1 cellular context compared by ENCODE assay signal in genomic region chr2:47344890-47345583, GRCh38.
TF ChIP-seq lines count a peak whose summit lies in the region.

No MANE protein-coding gene starts in this region.

TF ChIP-seq in HepG2, 621 proteins besides CTCF, POLR2A, EP300 and RAD21 (continued from another document and continues in another):
- peak; percentile 36; the same call in 1 of the 2 replicates for TF ChIP-seq THAP9 (CRISPR knock-in tag; IDR thresholded peaks at IDR 0.05; ENCODE audit: borderline replicate concordance)
- no peak for TF ChIP-seq PLSCR1 (CRISPR knock-in tag; IDR thresholded peaks at IDR 0.05; ENCODE audit: borderline replicate concordance)
- no peak for TF ChIP-seq ZNF230 (CRISPR knock-in tag; IDR thresholded peaks at IDR 0.05)
- TF ChIP-seq ZNF83 (CRISPR knock-in tag; IDR thresholded peaks at IDR 0.05; ENCODE audit: borderline replicate concordance) = 0 out of 2 replicates have a peak, but pooled peaks have one; percentile 55
- 0 out of 2 replicates have a peak, but pooled peaks have one; percentile 27 for TF ChIP-seq SNAI1 (CRISPR knock-in tag; IDR thresholded peaks at IDR 0.05; ENCODE audit: borderline replicate concordance)
- no peak for TF ChIP-seq ZNF441 (CRISPR knock-in tag; IDR thresholded peaks at IDR 0.05; ENCODE audit: borderline replicate concordance)
- TF ChIP-seq ZKSCAN1 (IDR thresholded peaks at IDR 0.05; ENCODE audit: low read length) = no peak
- TF ChIP-seq SP5 (CRISPR knock-in tag; IDR thresholded peaks at IDR 0.05; ENCODE audit: borderline replicate concordance, low read depth) = peak; percentile 99
- TF ChIP-seq RORA (CRISPR knock-in tag; IDR thresholded peaks at IDR 0.05) = no peak
- peak; percentile 86 for TF ChIP-seq TCF7 (IDR thresholded peaks at IDR 0.05; ENCODE audit: low read depth)
- TF ChIP-seq TFE3 (CRISPR knock-in tag; IDR thresholded peaks at IDR 0.05) = peak; percentile 95
- no peak for TF ChIP-seq NFAT5 (CRISPR knock-in tag; IDR thresholded peaks at IDR 0.05)
- TF ChIP-seq ZNF816 (CRISPR knock-in tag; IDR thresholded peaks at IDR 0.05; ENCODE audit: borderline replicate concordance) = no peak
- TF ChIP-seq HOXD1 (CRISPR knock-in tag; IDR thresholded peaks at IDR 0.05) = peak; percentile 65
- 0 out of 2 replicates have a peak, but pooled peaks have one; percentile 33 for TF ChIP-seq ZSCAN30 (CRISPR knock-in tag; IDR thresholded peaks at IDR 0.05)
- no peak for TF ChIP-seq ZC3H13 (CRISPR knock-in tag; IDR thresholded peaks at IDR 0.05)
- TF ChIP-seq NKX3-1 (CRISPR knock-in tag; IDR thresholded peaks at IDR 0.05) = no peak
- 0 out of 2 replicates have a peak, but pooled peaks have one; percentile 44 for TF ChIP-seq ARHGAP35 (CRISPR knock-in tag; IDR thresholded peaks at IDR 0.05; ENCODE audit: borderline replicate concordance)
- TF ChIP-seq ZNF350 (CRISPR knock-in tag; IDR thresholded peaks at IDR 0.05; ENCODE audit: borderline replicate concordance, low read depth) = peak; percentile 94
- TF ChIP-seq POLR2AphosphoS2 (IDR thresholded peaks at IDR 0.05; ENCODE audit: low read depth, low read length) = no peak
- TF ChIP-seq ZNF318 (CRISPR knock-in tag; IDR thresholded peaks at IDR 0.05) = no peak
- no peak for TF ChIP-seq KDM1A (CRISPR knock-in tag; IDR thresholded peaks at IDR 0.05)
- TF ChIP-seq NCOA1 (CRISPR knock-in tag; IDR thresholded peaks at IDR 0.05) = no peak
- peak; percentile 93 for TF ChIP-seq GATAD2A (CRISPR knock-in tag; IDR thresholded peaks at IDR 0.05)
- no peak for TF ChIP-seq SP1 (IDR thresholded peaks at IDR 0.05)
- no peak; the same call in 1 of the 2 replicates for TF ChIP-seq SP1 (CRISPR knock-in tag; IDR thresholded peaks at IDR 0.05)
- TF ChIP-seq MNT (IDR thresholded peaks at IDR 0.05) = peak; percentile 90
- no peak for TF ChIP-seq AGO1 (IDR thresholded peaks at IDR 0.05; ENCODE audit: low read depth, low read length, poor library complexity, severe bottlenecking)
- TF ChIP-seq TRIM24 (CRISPR knock-in tag; IDR thresholded peaks at IDR 0.05) = no peak
- no peak for TF ChIP-seq LCORL (IDR thresholded peaks at IDR 0.05)
- TF ChIP-seq LCORL (CRISPR knock-in tag; IDR thresholded peaks at IDR 0.05) = peak; percentile 86
- TF ChIP-seq TFDP2 (CRISPR knock-in tag; IDR thresholded peaks at IDR 0.05) = no peak
- TF ChIP-seq ZNF75D (CRISPR knock-in tag; IDR thresholded peaks at IDR 0.05; ENCODE audit: borderline replicate concordance) = no peak
- TF ChIP-seq ZNF724P (CRISPR knock-in tag; IDR thresholded peaks at IDR 0.05; ENCODE audit: borderline replicate concordance) = no peak
- TF ChIP-seq PHB2 (IDR thresholded peaks at IDR 0.05; ENCODE audit: partially characterized antibody) = no peak
- peak; percentile 46; the same call in 1 of the 2 replicates for TF ChIP-seq MIER3 (CRISPR knock-in tag; IDR thresholded peaks at IDR 0.05; ENCODE audit: borderline replicate concordance)
- no peak for TF ChIP-seq ZNF777 (CRISPR knock-in tag; IDR thresholded peaks at IDR 0.05)
- TF ChIP-seq ZNF264 (CRISPR knock-in tag; IDR thresholded peaks at IDR 0.05) = peak; percentile 52; the same call in 1 of the 2 replicates
